ENCODE assay signal across 1 cellular context in the genomic region with DNA sequence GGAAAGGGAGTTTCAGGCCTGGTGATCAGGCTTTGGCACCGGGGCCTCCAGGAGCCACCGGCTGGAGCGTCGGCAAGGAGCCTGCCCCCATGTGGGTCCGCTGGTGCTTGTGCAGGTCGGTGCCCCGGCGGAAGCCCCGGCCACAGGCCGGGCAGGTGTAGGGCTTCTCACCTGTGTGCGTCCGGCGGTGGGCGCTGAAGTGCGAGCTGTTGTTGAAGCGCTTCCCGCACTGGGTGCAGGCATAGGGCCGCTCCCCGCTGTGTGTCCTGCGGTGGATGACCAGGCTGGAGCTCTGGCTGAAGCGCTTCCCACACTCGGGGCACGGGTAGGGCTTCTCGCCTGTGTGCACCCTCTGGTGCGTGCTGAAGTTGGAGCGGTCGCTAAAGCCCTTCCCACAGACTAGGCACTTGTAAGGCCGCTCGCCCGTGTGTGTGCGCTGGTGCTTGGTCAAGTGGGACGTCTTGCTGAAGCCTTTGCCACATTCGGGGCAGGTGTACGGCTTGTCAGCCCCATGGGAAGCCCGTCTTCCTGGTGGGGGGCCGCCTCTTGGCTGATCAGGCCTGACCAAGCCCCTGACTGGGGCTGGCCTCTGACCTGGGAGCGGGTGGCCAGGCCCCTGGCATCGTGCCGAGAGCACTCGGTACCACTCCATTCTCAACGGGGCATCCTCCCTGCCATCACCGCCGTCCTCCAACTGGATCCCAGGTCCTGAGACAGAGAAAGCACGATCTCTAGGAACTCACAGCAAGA.
TF ChIP-seq lines count a peak whose summit lies in the region.

No MANE protein-coding gene starts in this region.

TF ChIP-seq in H1, 55 proteins besides CTCF, POLR2A, EP300 and RAD21:
- no peak for TF ChIP-seq SIX5 (IDR thresholded peaks at IDR 0.05; ENCODE audit: low read depth, low read length)
- no peak for TF ChIP-seq BCL11A (IDR thresholded peaks at IDR 0.05; ENCODE audit: low read depth in 2 of 2, low read length in 2 of 2)
- no peak for TF ChIP-seq SRF (IDR thresholded peaks at IDR 0.05; ENCODE audit: low read depth, low read length)
- TF ChIP-seq, protein P1, sequence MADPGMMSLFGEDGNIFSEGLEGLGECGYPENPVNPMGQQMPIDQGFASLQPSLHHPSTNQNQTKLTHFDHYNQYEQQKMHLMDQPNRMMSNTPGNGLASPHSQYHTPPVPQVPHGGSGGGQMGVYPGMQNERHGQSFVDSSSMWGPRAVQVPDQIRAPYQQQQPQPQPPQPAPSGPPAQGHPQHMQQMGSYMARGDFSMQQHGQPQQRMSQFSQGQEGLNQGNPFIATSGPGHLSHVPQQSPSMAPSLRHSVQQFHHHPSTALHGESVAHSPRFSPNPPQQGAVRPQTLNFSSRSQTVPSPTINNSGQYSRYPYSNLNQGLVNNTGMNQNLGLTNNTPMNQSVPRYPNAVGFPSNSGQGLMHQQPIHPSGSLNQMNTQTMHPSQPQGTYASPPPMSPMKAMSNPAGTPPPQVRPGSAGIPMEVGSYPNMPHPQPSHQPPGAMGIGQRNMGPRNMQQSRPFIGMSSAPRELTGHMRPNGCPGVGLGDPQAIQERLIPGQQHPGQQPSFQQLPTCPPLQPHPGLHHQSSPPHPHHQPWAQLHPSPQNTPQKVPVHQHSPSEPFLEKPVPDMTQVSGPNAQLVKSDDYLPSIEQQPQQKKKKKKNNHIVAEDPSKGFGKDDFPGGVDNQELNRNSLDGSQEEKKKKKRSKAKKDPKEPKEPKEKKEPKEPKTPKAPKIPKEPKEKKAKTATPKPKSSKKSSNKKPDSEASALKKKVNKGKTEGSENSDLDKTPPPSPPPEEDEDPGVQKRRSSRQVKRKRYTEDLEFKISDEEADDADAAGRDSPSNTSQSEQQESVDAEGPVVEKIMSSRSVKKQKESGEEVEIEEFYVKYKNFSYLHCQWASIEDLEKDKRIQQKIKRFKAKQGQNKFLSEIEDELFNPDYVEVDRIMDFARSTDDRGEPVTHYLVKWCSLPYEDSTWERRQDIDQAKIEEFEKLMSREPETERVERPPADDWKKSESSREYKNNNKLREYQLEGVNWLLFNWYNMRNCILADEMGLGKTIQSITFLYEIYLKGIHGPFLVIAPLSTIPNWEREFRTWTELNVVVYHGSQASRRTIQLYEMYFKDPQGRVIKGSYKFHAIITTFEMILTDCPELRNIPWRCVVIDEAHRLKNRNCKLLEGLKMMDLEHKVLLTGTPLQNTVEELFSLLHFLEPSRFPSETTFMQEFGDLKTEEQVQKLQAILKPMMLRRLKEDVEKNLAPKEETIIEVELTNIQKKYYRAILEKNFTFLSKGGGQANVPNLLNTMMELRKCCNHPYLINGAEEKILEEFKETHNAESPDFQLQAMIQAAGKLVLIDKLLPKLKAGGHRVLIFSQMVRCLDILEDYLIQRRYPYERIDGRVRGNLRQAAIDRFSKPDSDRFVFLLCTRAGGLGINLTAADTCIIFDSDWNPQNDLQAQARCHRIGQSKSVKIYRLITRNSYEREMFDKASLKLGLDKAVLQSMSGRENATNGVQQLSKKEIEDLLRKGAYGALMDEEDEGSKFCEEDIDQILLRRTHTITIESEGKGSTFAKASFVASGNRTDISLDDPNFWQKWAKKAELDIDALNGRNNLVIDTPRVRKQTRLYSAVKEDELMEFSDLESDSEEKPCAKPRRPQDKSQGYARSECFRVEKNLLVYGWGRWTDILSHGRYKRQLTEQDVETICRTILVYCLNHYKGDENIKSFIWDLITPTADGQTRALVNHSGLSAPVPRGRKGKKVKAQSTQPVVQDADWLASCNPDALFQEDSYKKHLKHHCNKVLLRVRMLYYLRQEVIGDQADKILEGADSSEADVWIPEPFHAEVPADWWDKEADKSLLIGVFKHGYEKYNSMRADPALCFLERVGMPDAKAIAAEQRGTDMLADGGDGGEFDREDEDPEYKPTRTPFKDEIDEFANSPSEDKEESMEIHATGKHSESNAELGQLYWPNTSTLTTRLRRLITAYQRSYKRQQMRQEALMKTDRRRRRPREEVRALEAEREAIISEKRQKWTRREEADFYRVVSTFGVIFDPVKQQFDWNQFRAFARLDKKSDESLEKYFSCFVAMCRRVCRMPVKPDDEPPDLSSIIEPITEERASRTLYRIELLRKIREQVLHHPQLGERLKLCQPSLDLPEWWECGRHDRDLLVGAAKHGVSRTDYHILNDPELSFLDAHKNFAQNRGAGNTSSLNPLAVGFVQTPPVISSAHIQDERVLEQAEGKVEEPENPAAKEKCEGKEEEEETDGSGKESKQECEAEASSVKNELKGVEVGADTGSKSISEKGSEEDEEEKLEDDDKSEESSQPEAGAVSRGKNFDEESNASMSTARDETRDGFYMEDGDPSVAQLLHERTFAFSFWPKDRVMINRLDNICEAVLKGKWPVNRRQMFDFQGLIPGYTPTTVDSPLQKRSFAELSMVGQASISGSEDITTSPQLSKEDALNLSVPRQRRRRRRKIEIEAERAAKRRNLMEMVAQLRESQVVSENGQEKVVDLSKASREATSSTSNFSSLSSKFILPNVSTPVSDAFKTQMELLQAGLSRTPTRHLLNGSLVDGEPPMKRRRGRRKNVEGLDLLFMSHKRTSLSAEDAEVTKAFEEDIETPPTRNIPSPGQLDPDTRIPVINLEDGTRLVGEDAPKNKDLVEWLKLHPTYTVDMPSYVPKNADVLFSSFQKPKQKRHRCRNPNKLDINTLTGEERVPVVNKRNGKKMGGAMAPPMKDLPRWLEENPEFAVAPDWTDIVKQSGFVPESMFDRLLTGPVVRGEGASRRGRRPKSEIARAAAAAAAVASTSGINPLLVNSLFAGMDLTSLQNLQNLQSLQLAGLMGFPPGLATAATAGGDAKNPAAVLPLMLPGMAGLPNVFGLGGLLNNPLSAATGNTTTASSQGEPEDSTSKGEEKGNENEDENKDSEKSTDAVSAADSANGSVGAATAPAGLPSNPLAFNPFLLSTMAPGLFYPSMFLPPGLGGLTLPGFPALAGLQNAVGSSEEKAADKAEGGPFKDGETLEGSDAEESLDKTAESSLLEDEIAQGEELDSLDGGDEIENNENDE (IDR thresholded peaks at IDR 0.05; ENCODE audit: insufficient replicate concordance, low read length) = no peak
- no peak for TF ChIP-seq MAFK (IDR thresholded peaks at IDR 0.05; ENCODE audit: low read depth, low read length)
- no peak for TF ChIP-seq NANOG (IDR thresholded peaks at IDR 0.05; ENCODE audit: insufficient read depth, low read depth, low read length, poor library complexity, severe bottlenecking)
- no peak for TF ChIP-seq RNF2 (IDR thresholded peaks at IDR 0.05; ENCODE audit: borderline replicate concordance, low read depth, low read length, missing control alignments, poor library complexity, severe bottlenecking)
- no peak for TF ChIP-seq CHD2 (IDR thresholded peaks at IDR 0.05; ENCODE audit: low read length)
- TF ChIP-seq EGR1 (IDR thresholded peaks at IDR 0.05; ENCODE audit: borderline replicate concordance, low read depth, low read length) = no peak
- TF ChIP-seq NRF1 (IDR thresholded peaks at IDR 0.05; ENCODE audit: low read depth, low read length) = no peak
- TF ChIP-seq TAF7 (optimal IDR thresholded peaks at IDR 0.05; ENCODE audit: borderline replicate concordance, low read depth, low read length) = no peak
